In the genomic region with DNA sequence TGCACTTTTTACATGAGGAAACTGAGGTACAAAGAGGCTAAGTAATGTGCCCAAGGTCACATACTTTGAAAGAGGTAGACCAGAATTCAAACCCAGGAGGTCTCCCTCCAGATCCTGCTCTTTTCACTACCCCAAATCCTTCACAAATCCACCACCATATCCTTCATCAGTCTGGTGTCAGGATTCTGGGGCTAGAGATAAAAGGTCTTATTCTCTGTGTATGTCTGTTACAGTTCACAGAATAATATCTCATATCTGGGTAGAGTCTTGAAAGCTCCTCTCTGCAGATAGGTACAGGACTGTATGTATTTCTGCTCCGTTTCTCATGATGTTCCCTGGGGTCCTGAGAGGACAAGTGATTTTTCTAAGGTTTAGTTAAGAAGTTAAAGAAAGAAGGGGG, we compare ENCODE assay signal across 17 cellular contexts. TPM values are rescaled to one million over a fixed set of nuclear protein-coding genes. Genes with fewer than 3 reads are reported as not detected.
DNase-seq lines count a peak whose midpoint lies in the region; ATAC-seq and TF ChIP-seq lines count a peak whose summit lies in the region.
"Had no signal": no experiment of that assay in that cellular context is flagged by ENCODE, and none has a peak within 500 bp of the region (broad histone marks: within the 10 kb centered on the region; RNA-seq: fewer than 3 reads in every experiment).

No MANE protein-coding gene starts in this region.

- H3K27me3 ChIP-seq in Loucy (ENCODE audit: insufficient read depth, low read length, poor library complexity, severe bottlenecking) (no peaks in the 10 kb centered on the region), neutrophil (no peaks in the 10 kb centered on the region)
- H3K27me3 ChIP-seq: colonic mucosa, uterus had no signal

- H3K9me3 Mint-ChIP-seq in activated CD4-positive, alpha-beta T cell treated with anti-CD3 and anti-CD28 coated beads, Interleukin-2, amount 10 ng/mL, durations not matched to agents 24 days and 14 days = no peaks in the 10 kb centered on the region
- no peaks in the 10 kb centered on the region for H3K9me3 Mint-ChIP-seq in activated T-helper 2 cell treated with anti-CD3 and anti-CD28 coated beads, Interferon-gamma antibody, Interleukin-2, Interleukin-4, amounts not matched to agents 10 μg/mL and 5 μg/mL and 100 μg/mL, durations not matched to agents 14 hours and 24 hours and 36 hours
- H3K9me3 Mint-ChIP-seq in MCF 10A (ENCODE audit: unreplicated experiment) = no peaks in the 10 kb centered on the region

- H3K36me3 ChIP-seq in Loucy (ENCODE audit: insufficient read depth, low read length) (peaks cover 36% of the 10 kb centered on the region), neutrophil (peaks cover 70% of the 10 kb centered on the region)
- H3K36me3 ChIP-seq: colonic mucosa, prostate gland, uterus had no signal

- peaks cover 42% of the 10 kb centered on the region for H4K20me1 ChIP-seq in Loucy (ENCODE audit: insufficient read depth, low read length, poor library complexity, severe bottlenecking)

- H3K4me3 ChIP-seq in Loucy (ENCODE audit: low read length, poor library complexity, severe bottlenecking) (peak overlapping the region; percentile 73), neutrophil (ENCODE audit: low read depth in 1 of 2, low read length in 1 of 2) (peak overlapping the region; percentile 41 to 51)
- H3K4me3 ChIP-seq: colonic mucosa, GM23338, prostate gland, uterus had no signal

- H3K4me1 ChIP-seq in Loucy (ENCODE audit: insufficient read depth, low read length, poor library complexity, severe bottlenecking) (peaks cover 72% of the 10 kb centered on the region), neutrophil (ENCODE audit: control insufficient read depth in 1 of 2, insufficient read depth in 1 of 2, low read depth in 1 of 2, low read length in 1 of 2) (peaks cover 70 to 74% of the 10 kb centered on the region in 2 experiments)
- H3K4me1 ChIP-seq: colonic mucosa, prostate gland, uterus had no signal

- intact Hi-C loops in activated CD4-positive, alpha-beta T cell treated with anti-CD3 and anti-CD28 coated beads, Interleukin-2, amount 10 ng/mL, durations not matched to agents 24 days and 14 days (cut with micrococcal nuclease) = loop anchor here (2.0 to 10.0 kb wide), 7 partner anchors 17 to 1925 kb away; no protein-coding TSS in a partner anchor
- intact Hi-C loops in activated T-helper 2 cell treated with anti-CD3 and anti-CD28 coated beads, Interferon-gamma antibody, Interleukin-2, Interleukin-4, amounts not matched to agents 10 μg/mL and 5 μg/mL and 100 μg/mL, durations not matched to agents 14 hours and 24 hours and 36 hours (cut with micrococcal nuclease) = loop anchor here (2.0 to 10.0 kb wide), 10 partner anchors 47 to 1265 kb away; a partner anchor contains a TSS
- intact Hi-C loops in MCF 10A (cut with micrococcal nuclease) = no loop called here

- no peaks in the 10 kb centered on the region for H3F3A ChIP-seq in Loucy (ENCODE audit: low read depth)

- CTCF ChIA-PET in MCF 10A (lab: Yijun Ruan, JAX) = no interaction called here

- no peaks in the 10 kb centered on the region for H3K9me2 ChIP-seq in Loucy (replicated peaks; ENCODE audit: low read depth, low read length)

- DNase-seq in activated CD4-positive, alpha-beta T cell treated with anti-CD3 and anti-CD28 coated beads, Interleukin-2, amount 10 ng/mL, durations not matched to agents 24 days and 14 days = no peak
- no peak for DNase-seq in activated CD4-positive, alpha-beta T cell treated with anti-CD3 and anti-CD28 coated beads, Interleukin-2, amount 50 U/mL, for 1 hour
- DNase-seq in activated T-helper 2 cell treated with anti-CD3 and anti-CD28 coated beads, Interferon-gamma antibody, Interleukin-2, Interleukin-4, amounts not matched to agents 10 μg/mL and 5 μg/mL and 100 μg/mL, durations not matched to agents 14 hours and 24 hours and 36 hours (ENCODE audit: low spot score) = no peak
- DNase-seq in MCF 10A (ENCODE audit: unreplicated experiment) (no peak), globus pallidus (ENCODE audit: low spot score) (no peak)
- DNase-seq: activated CD4-positive, alpha-beta T cell treated with anti-CD3 and anti-CD28 coated beads for 1 hour; activated effector memory CD4-positive, alpha-beta T cell treated with Interleukin-2 at 50 U/mL for 16 hours; colonic mucosa; NCI-H146; Right ventricle myocardium superior; small intestine; uterus had no signal

- H3K4me1 Mint-ChIP-seq in activated CD4-positive, alpha-beta T cell treated with anti-CD3 and anti-CD28 coated beads, Interleukin-2, amount 10 ng/mL, durations not matched to agents 24 days and 14 days = peaks cover 54% of the 10 kb centered on the region
- peaks cover 64% of the 10 kb centered on the region for H3K4me1 Mint-ChIP-seq in activated T-helper 2 cell treated with anti-CD3 and anti-CD28 coated beads, Interferon-gamma antibody, Interleukin-2, Interleukin-4, amounts not matched to agents 10 μg/mL and 5 μg/mL and 100 μg/mL, durations not matched to agents 14 hours and 24 hours and 36 hours (ENCODE audit: low read depth)
- no peaks in the 10 kb centered on the region for H3K4me1 Mint-ChIP-seq in MCF 10A (ENCODE audit: insufficient read depth, unreplicated experiment)

- peak overlapping the region; percentile 94 for H3K27ac ChIP-seq in neutrophil
- H3K27ac ChIP-seq: colonic mucosa, prostate gland, uterus had no signal

- BruUV-seq in MCF 10A (replicated peaks; lab: Mats Ljungman, UMichigan) = no TSS peak

- POLR2A ChIA-PET in MCF 10A (lab: Yijun Ruan, JAX) = no interaction called here

- no peak for ATAC-seq in GM18867 (IDR thresholded peaks at IDR 0.05; ENCODE audit: unreplicated experiment)
- ATAC-seq: GM23338 had no signal

- H3K4me2 ChIP-seq in Loucy (ENCODE audit: low read depth, low read length, poor library complexity, severe bottlenecking) = peak overlapping the region; percentile 89
- H3K4me2 ChIP-seq: GM23338 had no signal

- TF ChIP-seq CTCF in Loucy (conservative IDR thresholded peaks at IDR 0.05; ENCODE audit: low read length) = no peak
- no peak for TF ChIP-seq CTCF in neutrophil (IDR thresholded peaks at IDR 0.05)
- no peak for TF ChIP-seq CTCF in MCF 10A (IDR thresholded peaks at IDR 0.05; ENCODE audit: unreplicated experiment)

- no peak overlapping the region for H2AFZ ChIP-seq in Loucy (ENCODE audit: low read length)
- H2AFZ ChIP-seq: GM23338 had no signal

- peaks cover 96% of the 10 kb centered on the region for H3K79me2 ChIP-seq in Loucy (ENCODE audit: insufficient read depth, low read length)

- H3K4me3 Mint-ChIP-seq in activated CD4-positive, alpha-beta T cell treated with anti-CD3 and anti-CD28 coated beads, Interleukin-2, amount 10 ng/mL, durations not matched to agents 24 days and 14 days = peak overlapping the region; percentile 63
- H3K4me3 Mint-ChIP-seq in activated T-helper 2 cell treated with anti-CD3 and anti-CD28 coated beads, Interferon-gamma antibody, Interleukin-2, Interleukin-4, amounts not matched to agents 10 μg/mL and 5 μg/mL and 100 μg/mL, durations not matched to agents 14 hours and 24 hours and 36 hours (ENCODE audit: low read depth) = peak overlapping the region; percentile 37
- H3K4me3 Mint-ChIP-seq in MCF 10A (ENCODE audit: unreplicated experiment) = no peak overlapping the region
- H3K4me3 Mint-ChIP-seq: GM23338 had no signal

- H3K9ac ChIP-seq in Loucy (ENCODE audit: low read depth, low read length, poor library complexity, severe bottlenecking) = peak overlapping the region; percentile 65

- peak overlapping the region; percentile 59 for H3K27ac Mint-ChIP-seq in activated CD4-positive, alpha-beta T cell treated with anti-CD3 and anti-CD28 coated beads, Interleukin-2, amount 10 ng/mL, durations not matched to agents 24 days and 14 days
- H3K27ac Mint-ChIP-seq in activated T-helper 2 cell treated with anti-CD3 and anti-CD28 coated beads, Interferon-gamma antibody, Interleukin-2, Interleukin-4, amounts not matched to agents 10 μg/mL and 5 μg/mL and 100 μg/mL, durations not matched to agents 14 hours and 24 hours and 36 hours = peak overlapping the region; percentile 58
- H3K27ac Mint-ChIP-seq in MCF 10A (ENCODE audit: low read depth, unreplicated experiment) = no peak overlapping the region
- H3K27ac Mint-ChIP-seq: GM23338 had no signal

- H3K9me3 ChIP-seq in Loucy (ENCODE audit: insufficient read depth, low read depth, low read length) = no peaks in the 10 kb centered on the region
- no peaks in the 10 kb centered on the region for H3K9me3 ChIP-seq in neutrophil
- H3K9me3 ChIP-seq: colonic mucosa, prostate gland, uterus had no signal

- H3K27me3 Mint-ChIP-seq in activated CD4-positive, alpha-beta T cell treated with anti-CD3 and anti-CD28 coated beads, Interleukin-2, amount 10 ng/mL, durations not matched to agents 24 days and 14 days = no peaks in the 10 kb centered on the region
- no peaks in the 10 kb centered on the region for H3K27me3 Mint-ChIP-seq in activated T-helper 2 cell treated with anti-CD3 and anti-CD28 coated beads, Interferon-gamma antibody, Interleukin-2, Interleukin-4, amounts not matched to agents 10 μg/mL and 5 μg/mL and 100 μg/mL, durations not matched to agents 14 hours and 24 hours and 36 hours (ENCODE audit: low read depth)
- peaks cover 12% of the 10 kb centered on the region for H3K27me3 Mint-ChIP-seq in MCF 10A (ENCODE audit: insufficient read depth, unreplicated experiment)

- H3K36me3 Mint-ChIP-seq in activated CD4-positive, alpha-beta T cell treated with anti-CD3 and anti-CD28 coated beads, Interleukin-2, amount 10 ng/mL, durations not matched to agents 24 days and 14 days (ENCODE audit: low read depth) = peaks cover 68% of the 10 kb centered on the region
- peaks cover 87% of the 10 kb centered on the region for H3K36me3 Mint-ChIP-seq in activated T-helper 2 cell treated with anti-CD3 and anti-CD28 coated beads, Interferon-gamma antibody, Interleukin-2, Interleukin-4, amounts not matched to agents 10 μg/mL and 5 μg/mL and 100 μg/mL, durations not matched to agents 14 hours and 24 hours and 36 hours (ENCODE audit: low read depth)
- H3K36me3 Mint-ChIP-seq in MCF 10A (ENCODE audit: insufficient read depth, unreplicated experiment) = no peaks in the 10 kb centered on the region

RNA-seq across cellular contexts. Expression of a gene that starts 4.9 kb away (rescaled TPM):
- 28.1 and 29.2 TPM in 2 replicates for total RNA-seq in activated CD4-positive, alpha-beta T cell treated with anti-CD3 and anti-CD28 coated beads, Interleukin-2, amount 10 ng/mL, durations not matched to agents 24 days and 14 days
- 36.6 and 36.7 TPM in 2 replicates for total RNA-seq in activated T-helper 2 cell treated with anti-CD3 and anti-CD28 coated beads, Interferon-gamma antibody, Interleukin-2, Interleukin-4, amounts not matched to agents 10 μg/mL and 5 μg/mL and 100 μg/mL, durations not matched to agents 14 hours and 24 hours and 36 hours
- total RNA-seq in MCF 10A (2022) = not detected in 2 replicates
- total RNA-seq: GM23338 had no signal

Comparison
In these comparisons a context has a peak if more than half of its experiments do, and no peak if none do; other contexts are left out.
1. RNA of a gene that starts 4.9 kb away (total RNA-seq): 36.6 to 36.7 TPM in activated T-helper 2 cell treated with anti-CD3 and anti-CD28 coated beads, Interferon-gamma antibody, Interleukin-2, Interleukin-4, amounts not matched to agents 10 μg/mL and 5 μg/mL and 100 μg/mL, durations not matched to agents 14 hours and 24 hours and 36 hours and 28.1 to 29.2 TPM in activated CD4-positive, alpha-beta T cell treated with anti-CD3 and anti-CD28 coated beads, Interleukin-2, amount 10 ng/mL, durations not matched to agents 24 days and 14 days; not detected in MCF 10A; every median in the first group is over 10 times any median in the second.